In genomic region chr5:109533847-109534272, GRCh38 we compare ENCODE assay signal across 26 cellular contexts.
DNase-seq lines count a peak whose midpoint lies in the region; ATAC-seq, FAIRE-seq and TF ChIP-seq lines count a peak whose summit lies in the region.
"Had no signal": no experiment of that assay in that cellular context is flagged by ENCODE, and none has a peak within 500 bp of the region (broad histone marks: within the 10 kb centered on the region; RNA-seq: fewer than 3 reads in every experiment).

No MANE protein-coding gene starts in this region.

- H3K4me2 ChIP-seq in mammary epithelial cell (ENCODE audit: insufficient read depth, low read depth, low read length) = peak overlapping the region; percentile 12
- H3K4me2 ChIP-seq in GM23338 = no peak overlapping the region

- no peaks in the 10 kb centered on the region; the same call in 2 of the 3 replicates for H3K9me3 Mint-ChIP-seq in GM23338

- no peaks in the 10 kb centered on the region for H3K9me2 ChIP-seq in GM23338 (ENCODE audit: insufficient read depth)

- CTCF ChIA-PET in mammary epithelial cell (lab: Charles Lee; ENCODE audit: low non-redundant PET) = no interaction called here

- no peak overlapping the region for H3K9ac ChIP-seq in mammary epithelial cell (ENCODE audit: insufficient read depth, low read length)

- DNase-seq in NCI-H82 (lab: John Stamatoyannopoulos, UW) (peak; percentile 65), mammary epithelial cell (peak; percentile 17), left kidney (ENCODE audit: low read depth, low spot score) (peak; percentile 3), GM23338 (ENCODE audit: low spot score) (no peak), tibial artery (no peak), urothelium cell line (ENCODE audit: low spot score) (no peak)
- DNase-seq: activated CD4-positive, alpha-beta T cell treated with anti-CD3 and anti-CD28 coated beads for 48 hours; activated effector memory CD4-positive, alpha-beta T cell treated with anti-CD3 and anti-CD28 coated beads, Interleukin-2, amount 50 U/mL, for 16 hours; amniotic stem cell; C1 segment of cervical spinal cord; cerebellar nuclear complex; effector memory CD4-positive, alpha-beta T cell; GF-D8; islet precursor cell; naive thymus-derived CD8-positive, alpha-beta T cell; NCI-H187; NK-92 treated with Interleukin-12 subunit alpha and Interleukin-12 subunit beta, amount 100 ng/mL, for 24 hours; sigmoid colon; stomach; upper lobe of right lung had no signal

- WGBS in mammary epithelial cell (ENCODE audit: low coverage, missing lambda C conversion rate) = 4% methylated on average over 3 of the region's 3 CpGs

- no peaks in the 10 kb centered on the region for H3F3A ChIP-seq in GM23338 (replicated peaks; ENCODE audit: low read depth)

- in situ Hi-C loops in mammary epithelial cell (cut with MboI; ENCODE audit: low sequenced_read_pairs in 2 of 2) = no loop called here

- no peaks in the 10 kb centered on the region for H3K36me3 Mint-ChIP-seq in GM23338 (ENCODE audit: low read depth)

- H3K4me3 Mint-ChIP-seq in GM23338 = no peak overlapping the region
- H3K4me3 Mint-ChIP-seq: naive thymus-derived CD8-positive, alpha-beta T cell had no signal

- H3K27ac Mint-ChIP-seq in GM23338 = no peak overlapping the region

- H4K20me1 ChIP-seq in mammary epithelial cell (ENCODE audit: insufficient read depth, low read length) = no peaks in the 10 kb centered on the region
- no peaks in the 10 kb centered on the region for H4K20me1 ChIP-seq in GM23338 (replicated peaks; ENCODE audit: insufficient read depth)

- H3K36me3 ChIP-seq in ACC112 (ENCODE audit: insufficient read depth, low read length) (no peaks in the 10 kb centered on the region), mammary epithelial cell (ENCODE audit: insufficient read depth, low read length) (no peaks in the 10 kb centered on the region), GM23338 (ENCODE audit: insufficient read depth) (no peaks in the 10 kb centered on the region), tibial artery (no peaks in the 10 kb centered on the region)
- H3K36me3 ChIP-seq: sigmoid colon, stomach, upper lobe of right lung had no signal

- no peaks in the 10 kb centered on the region for H3K79me2 ChIP-seq in ACC112 (ENCODE audit: control insufficient read depth, insufficient read depth, low read length, unreplicated experiment)
- H3K79me2 ChIP-seq in mammary epithelial cell (ENCODE audit: insufficient read depth, low read length) = no peaks in the 10 kb centered on the region
- no peaks in the 10 kb centered on the region for H3K79me2 ChIP-seq in GM23338 (replicated peaks; ENCODE audit: insufficient read depth)

- TF ChIP-seq CTCF in mammary epithelial cell (conservative IDR thresholded peaks at IDR 0.05 in 1 of 2, IDR thresholded peaks at IDR 0.05 in 1 of 2; ENCODE audit: extremely low read depth in 1 of 2, insufficient read depth in 1 of 2, low read depth in 1 of 2, low read length in 2 of 2) (no peak), GM23338 (conservative IDR thresholded peaks at IDR 0.05; ENCODE audit: low read depth in 2 of 2) (no peak), tibial artery (IDR thresholded peaks at IDR 0.05) (no peak)

- H3K4me1 ChIP-seq in ACC112 (ENCODE audit: control insufficient read depth, insufficient read depth, low read length, unreplicated experiment) (peaks cover 19% of the 10 kb centered on the region), mammary epithelial cell (ENCODE audit: insufficient read depth, low read length) (peaks cover 8% of the 10 kb centered on the region), GM23338 (ENCODE audit: insufficient read depth) (no peaks in the 10 kb centered on the region), tibial artery (peaks cover 0 to 27% (median 16%) of the 10 kb centered on the region in 4 donors)
- H3K4me1 ChIP-seq: upper lobe of right lung had no signal

- H3K27me3 Mint-ChIP-seq in GM23338 (ENCODE audit: insufficient read depth, low read depth, poor library complexity) = peaks cover 2% of the 10 kb centered on the region

- ATAC-seq in GM23338 (no peak), HG03097 (IDR thresholded peaks at IDR 0.05; ENCODE audit: low FRiP score, unreplicated experiment) (no peak)
- ATAC-seq: naive thymus-derived CD8-positive, alpha-beta T cell; upper lobe of right lung had no signal

- H3K27me3 ChIP-seq in ACC112 (ENCODE audit: insufficient read depth, low read length) (no peaks in the 10 kb centered on the region), mammary epithelial cell (ENCODE audit: insufficient read depth, low read length) (no peaks in the 10 kb centered on the region), GM23338 (ENCODE audit: insufficient read depth) (no peaks in the 10 kb centered on the region), tibial artery (no peaks in the 10 kb centered on the region)
- H3K27me3 ChIP-seq: sigmoid colon, stomach, upper lobe of right lung had no signal

- dilution Hi-C loops in mammary epithelial cell (cut with HindIII; ENCODE audit: low sequenced_read_pairs) = no loop called here

- no peak for FAIRE-seq in urothelium cell line (lab: Jason Lieb, UNC)
- FAIRE-seq: A204.1, GM19239, H1 had no signal

- H3K4me3 ChIP-seq in ACC112 (ENCODE audit: low read depth, low read length) (peak overlapping the region; percentile 58), mammary epithelial cell (replicated peaks in 1 of 3; ENCODE audit: insufficient read depth in 1 of 3, low read depth in 2 of 3, low read length in 3 of 3) (no peak overlapping the region), GM23338 (no peak overlapping the region), tibial artery (no peak overlapping the region)
- H3K4me3 ChIP-seq: sigmoid colon, stomach, upper lobe of right lung had no signal

- H3K27ac ChIP-seq in ACC112 (ENCODE audit: low read depth, low read length) (peak overlapping the region; percentile 55), mammary epithelial cell (ENCODE audit: insufficient read depth, low read depth, low read length) (no peak overlapping the region), GM23338 (ENCODE audit: low read depth) (no peak overlapping the region), tibial artery (no peak overlapping the region)
- H3K27ac ChIP-seq: RWPE1, sigmoid colon, stomach, upper lobe of right lung had no signal

- BruUV-seq in mammary epithelial cell (replicated peaks; lab: Mats Ljungman, UMichigan) = no TSS peak

- H2AFZ ChIP-seq in ACC112 (ENCODE audit: low read length, unreplicated experiment) (peak overlapping the region; percentile 89), mammary epithelial cell (ENCODE audit: low read depth, low read length) (no peak overlapping the region), GM23338 (no peak overlapping the region)

- intact Hi-C loops in mammary epithelial cell (cut with micrococcal nuclease) = no loop called here
- intact Hi-C loops in tibial artery (cut with DNase I; ENCODE audit: low total_unique reads) = no loop called here

- H3K9me3 ChIP-seq in mammary epithelial cell (replicated peaks; ENCODE audit: insufficient read depth, low read length) (no peaks in the 10 kb centered on the region), tibial artery (no peaks in the 10 kb centered on the region)
- H3K9me3 ChIP-seq: sigmoid colon, upper lobe of right lung had no signal

- no peaks in the 10 kb centered on the region for H3K4me1 Mint-ChIP-seq in GM23338

TF ChIP-seq in GM23338, 12 proteins besides CTCF, POLR2A, EP300 and RAD21:
- no peak for TF ChIP-seq STAT1 (IDR thresholded peaks at IDR 0.05; ENCODE audit: unreplicated experiment)
- TF ChIP-seq EZH2phosphoT487 (IDR thresholded peaks at IDR 0.05; ENCODE audit: unreplicated experiment) = no peak
- no peak for TF ChIP-seq EZH2 (IDR thresholded peaks at IDR 0.05; ENCODE audit: low read depth, unreplicated experiment)
- TF ChIP-seq NANOG (IDR thresholded peaks at IDR 0.05; ENCODE audit: borderline replicate concordance) = no peak
- TF ChIP-seq REST (IDR thresholded peaks at IDR 0.05; ENCODE audit: unreplicated experiment) = no peak

Comparison
In these comparisons a context has a peak if more than half of its experiments do, and no peak if none do; other contexts are left out.
1. DNase-seq: peak in NCI-H82 (single experiment), mammary epithelial cell (single experiment) and left kidney (single experiment); none in GM23338 (single experiment), tibial artery (0 of 2) and urothelium cell line (single experiment).